ENCODE assay signal across 31 cellular contexts in the genomic region with DNA sequence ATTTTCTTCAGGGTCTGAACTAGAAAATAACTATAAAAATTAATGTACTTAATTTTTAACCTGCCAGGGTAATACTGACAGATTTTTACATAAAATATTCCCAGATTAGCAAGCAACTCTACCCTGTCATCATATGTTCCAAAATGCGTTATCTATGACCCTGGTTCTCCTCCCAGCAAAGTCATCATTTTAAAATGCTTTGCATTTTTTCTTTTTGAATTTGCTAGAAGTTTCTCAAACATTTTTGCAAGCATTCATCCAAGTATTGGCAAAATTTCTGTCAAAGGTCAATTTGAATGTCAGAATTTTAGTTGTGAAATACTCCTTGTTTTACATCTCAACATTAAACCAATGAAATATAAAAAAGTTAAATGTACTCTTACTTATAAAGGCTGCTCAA.
"Had no signal": no experiment of that assay in that cellular context is flagged by ENCODE, and none has a peak within 500 bp of the region (broad histone marks: within the 10 kb centered on the region; RNA-seq: fewer than 3 reads in every experiment).

No MANE protein-coding gene starts in this region.

- DNase-seq: activated B cell treated with CpG ODN at 0.5 μM for 24 hours; activated CD4-positive, alpha-beta memory T cell treated with anti-CD3 and anti-CD28 coated beads for 36 hours; activated CD4-positive, alpha-beta T cell treated with anti-CD3 and anti-CD28 coated beads for 4 hours; activated CD4-positive, alpha-beta T cell treated with anti-CD3 and anti-CD28 coated beads, Interleukin-2, amount 10 ng/mL, durations not matched to agents 24 days and 14 days; activated CD4-positive, alpha-beta T cell treated with anti-CD3 and anti-CD28 coated beads, Interleukin-2, amount 50 U/mL, for 1 hour; activated CD4-positive, alpha-beta T cell treated with anti-CD3 and anti-CD28 coated beads, Interleukin-2, amount 50 U/mL, for 4 hours; activated CD4-positive, CD25-positive, alpha-beta regulatory T cell treated with anti-CD3 and anti-CD28 coated beads, Interleukin-2, amount 50 U/mL, for 72 hours; activated CD8-positive, alpha-beta memory T cell treated with anti-CD3 and anti-CD28 coated beads, Interleukin-2, amount 50 U/mL, for 4 hours; activated CD8-positive, alpha-beta T cell treated with anti-CD3 and anti-CD28 coated beads for 36 hours; activated effector memory CD4-positive, alpha-beta T cell treated with anti-CD3 and anti-CD28 coated beads, Interleukin-2, amount 50 U/mL, for 16 hours; activated gamma-delta T cell treated with Interleukin-2 at 50 U/mL for 16 hours; activated naive CD4-positive, alpha-beta T cell; activated naive CD4-positive, alpha-beta T cell treated with anti-CD3 and anti-CD28 coated beads, Interleukin-2, amount 10 ng/mL, durations not matched to agents 7 days and 5 days; activated naive CD8-positive, alpha-beta T cell treated with anti-CD3 and anti-CD28 coated beads, Interleukin-2, amount 10 ng/mL, durations not matched to agents 7 days and 5 days; activated naive CD8-positive, alpha-beta T cell treated with anti-CD3 and anti-CD28 coated beads, Interleukin-2, amount 50 U/mL, for 24 hours; activated T-cell treated with anti-CD3 and anti-CD28 coated beads for 4 hours; activated T-cell treated with anti-CD3 and anti-CD28 coated beads, Interleukin-2, amount 50 U/mL, for 1 hour; activated T-cell treated with anti-CD3 and anti-CD28 coated beads, Interleukin-2, amount 50 U/mL, for 4 hours; activated T-cell treated with anti-CD3 and anti-CD28 coated beads, Interleukin-2, amount 50 U/mL, for 72 hours; adrenal gland; amniotic stem cell; aorta; body of pancreas; brain microvascular endothelial cell; central memory CD4-positive, alpha-beta T cell; T-helper 1 cell; T-helper 2 cell; T-helper 9 cell had no signal

- H3K27me3 ChIP-seq: adrenal gland, body of pancreas, brain microvascular endothelial cell, breast epithelium had no signal

- H3K36me3 ChIP-seq: adrenal gland, brain microvascular endothelial cell, breast epithelium had no signal

- H3K27ac ChIP-seq: adrenal gland, body of pancreas, brain microvascular endothelial cell, breast epithelium, VCaP had no signal

- ATAC-seq: activated CD8-positive, alpha-beta T cell treated with anti-CD3 and anti-CD28 coated beads for 36 hours; activated naive CD8-positive, alpha-beta T cell treated with anti-CD3 and anti-CD28 coated beads, Interleukin-2, amount 50 U/mL, for 24 hours; activated T-cell treated with anti-CD3 and anti-CD28 coated beads, Interleukin-2, amount 50 U/mL, for 4 hours; activated T-cell treated with anti-CD3 and anti-CD28 coated beads, Interleukin-2, amount 50 U/mL, for 72 hours; activated T-helper 17 cell treated with anti-CD3 and anti-CD28 coated beads, Interleukin-2, amount 50 U/mL, for 72 hours; body of pancreas had no signal

- H3K9me3 ChIP-seq: adrenal gland, body of pancreas, breast epithelium had no signal

- H3K4me3 ChIP-seq: adrenal gland, body of pancreas, breast epithelium had no signal

- H3K4me1 ChIP-seq: body of pancreas, breast epithelium had no signal
